ENCODE assay signal across 26 cellular contexts in genomic region chr10:55966131-55966530, GRCh38.
"Had no signal": no experiment of that assay in that cellular context is flagged by ENCODE, and none has a peak within 500 bp of the region (broad histone marks: within the 10 kb centered on the region; RNA-seq: fewer than 3 reads in every experiment).

No MANE protein-coding gene starts in this region.

- H3K36me3 ChIP-seq: left lung, neural progenitor cell, upper lobe of left lung, WERI-Rb-1 had no signal

- H3K9me3 ChIP-seq: left lung, upper lobe of left lung had no signal

- H3K9ac ChIP-seq: neural progenitor cell had no signal

- H3K4me3 Mint-ChIP-seq: activated CD8-positive, alpha-beta T cell treated with anti-CD3 and anti-CD28 coated beads, Interleukin-2, amount 10 ng/mL, durations not matched to agents 7 days and 5 days; activated T-helper 1 cell treated with anti-CD3 and anti-CD28 coated beads, Interleukin-12 subunit alpha, Interleukin-12 subunit beta, Interleukin-2, Interleukin-4 antibody, amounts not matched to agents 30 ng/mL and 10 ng/mL and 1 ng/mL, durations not matched to agents 14 hours and 24 hours and 36 hours; immature natural killer cell; mesothelial cell of epicardium; naive thymus-derived CD8-positive, alpha-beta T cell; neural progenitor cell; T-cell; T-helper 2 cell treated with Interferon-gamma antibody and Interleukin-4, amounts not matched to agents 5 μg/mL and 100 μg/mL, for 36 hours had no signal

- DNase-seq: activated CD4-positive, alpha-beta T cell treated with anti-CD3 and anti-CD28 coated beads for 1 hour; activated CD4-positive, alpha-beta T cell treated with anti-CD3 and anti-CD28 coated beads, Interleukin-2, amount 50 U/mL, for 1 hour; activated CD8-positive, alpha-beta T cell treated with anti-CD3 and anti-CD28 coated beads, Interleukin-2, amount 10 ng/mL, durations not matched to agents 7 days and 5 days; activated gamma-delta T cell treated with Interleukin-2 at 50 U/mL for 16 hours; aorta; cerebellar nuclear complex; cortex of kidney; foreskin keratinocyte; immature natural killer cell; kidney glomerular epithelial cell; left lung; naive thymus-derived CD8-positive, alpha-beta T cell; right cardiac atrium; stimulated activated CD4-positive, alpha-beta T cell treated with anti-CD3 and anti-CD28 coated beads, Interleukin-4, amount 100 ng/mL, for 24 hours; stimulated activated naive CD4-positive, alpha-beta T cell treated with Interleukin-2 at 50 U/mL for 16 hours; T-cell; upper lobe of left lung; WERI-Rb-1 had no signal

- H3K27ac ChIP-seq: foreskin keratinocyte, left lung, neural progenitor cell, upper lobe of left lung, WERI-Rb-1 had no signal

- H2AFZ ChIP-seq: neural progenitor cell had no signal

- H3K4me3 ChIP-seq: left lung, lung, neural progenitor cell, upper lobe of left lung had no signal

- H3K9me3 Mint-ChIP-seq: activated T-helper 1 cell treated with anti-CD3 and anti-CD28 coated beads, Interleukin-12 subunit alpha, Interleukin-12 subunit beta, Interleukin-2, Interleukin-4 antibody, amounts not matched to agents 30 ng/mL and 10 ng/mL and 1 ng/mL, durations not matched to agents 14 hours and 24 hours and 36 hours; neural progenitor cell had no signal

- FAIRE-seq: bronchial epithelial cell had no signal

- H3K27ac Mint-ChIP-seq: activated CD8-positive, alpha-beta T cell treated with anti-CD3 and anti-CD28 coated beads, Interleukin-2, amount 10 ng/mL, durations not matched to agents 7 days and 5 days; activated naive CD4-positive, alpha-beta T cell treated with anti-CD3 and anti-CD28 coated beads, Interleukin-2, amount 50 U/mL, for 72 hours; activated T-helper 1 cell treated with anti-CD3 and anti-CD28 coated beads, Interleukin-12 subunit alpha, Interleukin-12 subunit beta, Interleukin-2, Interleukin-4 antibody, amounts not matched to agents 30 ng/mL and 10 ng/mL and 1 ng/mL, durations not matched to agents 14 hours and 24 hours and 36 hours; immature natural killer cell; mesothelial cell of epicardium; naive thymus-derived CD8-positive, alpha-beta T cell; neural progenitor cell; T-cell; T-helper 2 cell treated with Interferon-gamma antibody and Interleukin-4, amounts not matched to agents 5 μg/mL and 100 μg/mL, for 36 hours had no signal

- H3K4me1 Mint-ChIP-seq: immature natural killer cell; naive thymus-derived CD8-positive, alpha-beta T cell; neural progenitor cell; T-cell had no signal

- H3K4me1 ChIP-seq: foreskin keratinocyte, left lung, neural progenitor cell, upper lobe of left lung had no signal

- H3K27me3 ChIP-seq: foreskin keratinocyte, left lung, neural progenitor cell, upper lobe of left lung had no signal

- H3K36me3 Mint-ChIP-seq: activated naive CD4-positive, alpha-beta T cell treated with anti-CD3 and anti-CD28 coated beads, Interleukin-2, amount 50 U/mL, for 72 hours; immature natural killer cell; mesothelial cell of epicardium; naive thymus-derived CD8-positive, alpha-beta T cell; neural progenitor cell; T-cell had no signal

- H3K27me3 Mint-ChIP-seq: naive thymus-derived CD8-positive, alpha-beta T cell; progenitor cell of endocrine pancreas; T-cell had no signal

- H3K4me2 ChIP-seq: neural progenitor cell had no signal
